12 cellular contexts compared by ENCODE assay signal in genomic region chr19:32387701-32388392, GRCh38. TPM values are rescaled to one million over a fixed set of nuclear protein-coding genes. Genes with fewer than 3 reads are reported as not detected.
DNase-seq lines count a peak whose midpoint lies in the region; ATAC-seq, FAIRE-seq and TF ChIP-seq lines count a peak whose summit lies in the region.
"Had no signal": no experiment of that assay in that cellular context is flagged by ENCODE, and none has a peak within 500 bp of the region (broad histone marks: within the 10 kb centered on the region; RNA-seq: fewer than 3 reads in every experiment).

No MANE protein-coding gene starts in this region.

- H3K36me3 ChIP-seq in IMR-90 (ENCODE audit: control insufficient read depth, insufficient read depth, low read length) = peaks cover 16% of the 10 kb centered on the region
- H3K36me3 ChIP-seq in GM12878 (ENCODE audit: control insufficient read depth in 2 of 2, insufficient read depth in 2 of 2, low read length in 1 of 2) = peaks cover 1 to 12% of the 10 kb centered on the region in 2 experiments

- FAIRE-seq in GM12878 (lab: Jason Lieb, UNC) (no peak), GM19239 (lab: Jason Lieb, UNC) (no peak)

- WGBS in IMR-90 (ENCODE audit: extremely low coverage in 2 of 2, insufficient read length in 1 of 2), 2 experiments = 60% methylated on average over 1 of the region's 7 CpGs; no CpG with 5 or more reads in 1 of the 2 experiments
- 88% methylated on average over 7 of the region's 7 CpGs for WGBS in GM12878 (ENCODE audit: insufficient coverage, insufficient replicate concordance, low lambda C conversion rate, missing lambda C conversion rate)

- H4K91ac ChIP-seq in IMR-90 (ENCODE audit: insufficient read depth, low read depth, low read length) = no peak overlapping the region

- H3K18ac ChIP-seq in IMR-90 (ENCODE audit: low read depth, low read length) = no peak overlapping the region

- H3K14ac ChIP-seq in IMR-90 (replicated peaks; ENCODE audit: low read depth, low read length) = no peak overlapping the region

- H2BK15ac ChIP-seq in IMR-90 (ENCODE audit: low read depth, low read length) = no peak overlapping the region

- H3K4me1 Mint-ChIP-seq in nephron progenitor cell = peaks cover 7% of the 10 kb centered on the region
- peaks cover 4% of the 10 kb centered on the region for H3K4me1 Mint-ChIP-seq in activated CD8-positive, alpha-beta T cell treated with anti-CD3 and anti-CD28 coated beads, Interleukin-2, amount 10 ng/mL, durations not matched to agents 7 days and 5 days (ENCODE audit: low read depth)
- H3K4me1 Mint-ChIP-seq in activated CD4-positive, alpha-beta memory T cell treated with anti-CD3 and anti-CD28 coated beads for 36 hours (ENCODE audit: low read depth) = peaks cover under 1% of the 10 kb centered on the region

- SMC1A ChIA-PET in GM12878 (lab: Charles Lee; ENCODE audit: uncharacterized antibody, unreplicated experiment) = interaction anchor here (1.7 kb wide), 1 partner anchor 13 kb away, joined by 5 read pairs; no protein-coding TSS in a partner anchor

- H2AFZ ChIP-seq in IMR-90 (replicated peaks; ENCODE audit: low read length, poor library complexity) (no peak overlapping the region), GM12878 (ENCODE audit: control insufficient read depth, low read depth, low read length) (no peak overlapping the region)

- POLR2A ChIA-PET in IMR-90 (lab: Charles Lee; ENCODE audit: unreplicated experiment) = no interaction called here
- POLR2A ChIA-PET in GM12878 (lab: Charles Lee) = no interaction called here
- POLR2A ChIA-PET in activated CD8-positive, alpha-beta T cell treated with anti-CD3 and anti-CD28 coated beads, Interleukin-2, amount 10 ng/mL, durations not matched to agents 7 days and 5 days (lab: Charles Lee) = interaction anchor here (0.7 to 1.2 kb wide), 2 partner anchors 17 kb away, joined by 5 to 6 read pairs; partner anchors contain the start of gene DPY19L3
- POLR2A ChIA-PET in activated CD4-positive, alpha-beta memory T cell treated with anti-CD3 and anti-CD28 coated beads for 36 hours (lab: Charles Lee) = interaction anchor here (0.7 to 1.4 kb wide), 2 partner anchors 18 to 29 kb away, joined by 3 to 4 read pairs; partner anchors contain the start of gene DPY19L3

- H3K9ac ChIP-seq in IMR-90 (ENCODE audit: low read depth, low read length) (no peak overlapping the region), GM12878 (ENCODE audit: control insufficient read depth, insufficient read depth, low read length) (no peak overlapping the region)

- H4K8ac ChIP-seq in IMR-90 (ENCODE audit: low read depth in 2 of 2, low read length in 2 of 2) = no peak overlapping the region

- H2BK20ac ChIP-seq in IMR-90 (ENCODE audit: low read depth, low read length) = no peak overlapping the region

- H2BK120ac ChIP-seq in IMR-90 (ENCODE audit: low read depth, low read length) = no peak overlapping the region

- H2AK9ac ChIP-seq in IMR-90 (replicated peaks; ENCODE audit: low read depth, low read length, poor library complexity) = no peak overlapping the region

- H3K27me3 Mint-ChIP-seq in nephron progenitor cell (ENCODE audit: low read depth, poor library complexity) = peaks cover 3% of the 10 kb centered on the region
- no peaks in the 10 kb centered on the region for H3K27me3 Mint-ChIP-seq in activated CD8-positive, alpha-beta T cell treated with anti-CD3 and anti-CD28 coated beads, Interleukin-2, amount 10 ng/mL, durations not matched to agents 7 days and 5 days (ENCODE audit: low read depth)
- H3K27me3 Mint-ChIP-seq in activated CD4-positive, alpha-beta memory T cell treated with anti-CD3 and anti-CD28 coated beads for 36 hours = no peaks in the 10 kb centered on the region
- H3K27me3 Mint-ChIP-seq: activated CD8-positive, alpha-beta memory T cell treated with anti-CD3 and anti-CD28 coated beads, Interleukin-2, amount 10 ng/mL, durations not matched to agents 7 days and 5 days; CD4-positive, CD25-positive, alpha-beta regulatory T cell had no signal

- H3K79me1 ChIP-seq in IMR-90 (ENCODE audit: low read depth in 1 of 2, low read length in 2 of 2) = peaks cover 6 to 7% of the 10 kb centered on the region in 2 experiments; a peak in 3 of 4 replicates

- TF ChIP-seq CTCF in IMR-90 (conservative IDR thresholded peaks at IDR 0.05; ENCODE audit: low read depth, low read length) (no peak), GM12878 (IDR thresholded peaks at IDR 0.05 in 2 of 3, conservative IDR thresholded peaks at IDR 0.05 in 1 of 3; ENCODE audit: control insufficient read depth in 2 of 3, extremely low read depth in 1 of 3, insufficient read depth in 1 of 3, low read depth in 3 of 3, low read length in 3 of 3) (no peak), nephron progenitor cell (IDR thresholded peaks at IDR 0.05) (no peak)

- H4K20me1 ChIP-seq in IMR-90 (ENCODE audit: insufficient read depth, low read length) (no peaks in the 10 kb centered on the region), GM12878 (ENCODE audit: control insufficient read depth, insufficient read depth) (no peaks in the 10 kb centered on the region)

- dilution Hi-C loops in IMR-90 (cut with HindIII; ENCODE audit: low sequenced_read_pairs, unreplicated experiment) = no loop called here

- no peak overlapping the region for H4K5ac ChIP-seq in IMR-90 (ENCODE audit: low read depth, low read length)

- H3K9me3 ChIP-seq in IMR-90 (ENCODE audit: control insufficient read depth, insufficient read depth, low read length) (no peaks in the 10 kb centered on the region), GM12878 (replicated peaks; ENCODE audit: control insufficient read depth, insufficient read depth, low read length) (no peaks in the 10 kb centered on the region)
- H3K9me3 ChIP-seq: thyroid gland had no signal

- no peak for TF ChIP-seq RAD21 in IMR-90 (IDR thresholded peaks at IDR 0.05; ENCODE audit: low read length)
- no peak for TF ChIP-seq RAD21 in GM12878 (IDR thresholded peaks at IDR 0.05; ENCODE audit: insufficient read depth, low read depth, low read length)

- ATAC-seq in IMR-90 (ENCODE audit: low read depth) (peak; percentile 44; the same call in 1 of the 2 replicates), GM12878 (no peak), GM19467 (IDR thresholded peaks at IDR 0.05; ENCODE audit: unreplicated experiment) (no peak)
- no peak for ATAC-seq in activated CD8-positive, alpha-beta T cell treated with anti-CD3 and anti-CD28 coated beads, Interleukin-2, amount 10 ng/mL, durations not matched to agents 7 days and 5 days
- ATAC-seq: activated CD8-positive, alpha-beta memory T cell treated with anti-CD3 and anti-CD28 coated beads, Interleukin-2, amount 10 ng/mL, durations not matched to agents 7 days and 5 days had no signal

- no TSS peak for BruUV-seq in IMR-90 (replicated peaks; lab: Mats Ljungman, UMichigan)
- no TSS peak for BruUV-seq in GM12878 (replicated peaks; lab: Mats Ljungman, UMichigan)

- H3K36me3 Mint-ChIP-seq in nephron progenitor cell (ENCODE audit: low read depth) = peaks cover 16% of the 10 kb centered on the region
- H3K36me3 Mint-ChIP-seq in activated CD8-positive, alpha-beta T cell treated with anti-CD3 and anti-CD28 coated beads, Interleukin-2, amount 10 ng/mL, durations not matched to agents 7 days and 5 days (ENCODE audit: low read depth) = peaks cover 15% of the 10 kb centered on the region
- peaks cover 7% of the 10 kb centered on the region for H3K36me3 Mint-ChIP-seq in activated CD4-positive, alpha-beta memory T cell treated with anti-CD3 and anti-CD28 coated beads for 36 hours

- H3K4me1 ChIP-seq in IMR-90 (ENCODE audit: control insufficient read depth, insufficient read depth, low read length) (peaks cover 2% of the 10 kb centered on the region; the same call in 1 of the 2 replicates), GM12878 (ENCODE audit: control insufficient read depth, insufficient read depth, low read length) (no peaks in the 10 kb centered on the region)
- H3K4me1 ChIP-seq: thyroid gland had no signal

- in situ Hi-C loops in IMR-90 (cut with MboI; ENCODE audit: low sequenced_read_pairs) = no loop called here
- in situ Hi-C loops in GM12878 (cut with MboI) = no loop called here

- H3K4me3 ChIP-seq in IMR-90 (ENCODE audit: insufficient read depth, low read depth, low read length) (no peak overlapping the region), GM12878 (no peak overlapping the region)
- H3K4me3 ChIP-seq: thyroid gland had no signal

- no peak for TF ChIP-seq POLR2A in IMR-90 (IDR thresholded peaks at IDR 0.05; ENCODE audit: low read depth, low read length)
- TF ChIP-seq POLR2A in GM12878 (IDR thresholded peaks at IDR 0.05; ENCODE audit: low read depth, low read length) = no peak

- H3K9me1 ChIP-seq in IMR-90 (ENCODE audit: insufficient read depth, low read length) = no peaks in the 10 kb centered on the region

- H2BK5ac ChIP-seq in IMR-90 (ENCODE audit: low read depth, low read length, poor library complexity, severe bottlenecking) = no peak overlapping the region

- peak overlapping the region; percentile 71 for H3K27ac Mint-ChIP-seq in nephron progenitor cell
- H3K27ac Mint-ChIP-seq in activated CD8-positive, alpha-beta T cell treated with anti-CD3 and anti-CD28 coated beads, Interleukin-2, amount 10 ng/mL, durations not matched to agents 7 days and 5 days = no peak overlapping the region
- no peak overlapping the region for H3K27ac Mint-ChIP-seq in activated CD4-positive, alpha-beta memory T cell treated with anti-CD3 and anti-CD28 coated beads for 36 hours
- H3K27ac Mint-ChIP-seq: activated CD8-positive, alpha-beta memory T cell treated with anti-CD3 and anti-CD28 coated beads, Interleukin-2, amount 10 ng/mL, durations not matched to agents 7 days and 5 days had no signal

- DNase-seq in AG20443 (ENCODE audit: low spot score) (peak; percentile 76), IMR-90 (peak; percentile 62), GM12878 (ENCODE audit: low read depth, low spot score) (no peak), nephron progenitor cell (no peak), GM19239 (ENCODE audit: insufficient read length, low spot score) (no peak)
- no peak for DNase-seq in activated CD8-positive, alpha-beta T cell treated with anti-CD3 and anti-CD28 coated beads, Interleukin-2, amount 10 ng/mL, durations not matched to agents 7 days and 5 days
- DNase-seq in activated CD4-positive, alpha-beta memory T cell treated with anti-CD3 and anti-CD28 coated beads for 36 hours = no peak
- DNase-seq: activated CD8-positive, alpha-beta memory T cell treated with anti-CD3 and anti-CD28 coated beads, Interleukin-2, amount 10 ng/mL, durations not matched to agents 7 days and 5 days; CD4-positive, CD25-positive, alpha-beta regulatory T cell; effector memory CD4-positive, alpha-beta T cell; thyroid gland had no signal

- CTCF ChIA-PET in IMR-90 (lab: Yijun Ruan, JAX) = interaction anchor here (1.0 to 1.4 kb wide), 2 partner anchors 10 to 13 kb away, joined by 4 read pairs; no protein-coding TSS in a partner anchor
- CTCF ChIA-PET in GM12878 (lab: Yijun Ruan, JAX) = no interaction called here
- CTCF ChIA-PET in activated CD8-positive, alpha-beta T cell treated with anti-CD3 and anti-CD28 coated beads, Interleukin-2, amount 10 ng/mL, durations not matched to agents 7 days and 5 days (lab: Charles Lee) = interaction anchor here (0.9 to 1.5 kb wide), 2 partner anchors 22 to 30 kb away, joined by 3 to 5 read pairs; no protein-coding TSS in a partner anchor
- CTCF ChIA-PET in activated CD4-positive, alpha-beta memory T cell treated with anti-CD3 and anti-CD28 coated beads for 36 hours (lab: Charles Lee) = interaction anchor here (0.8 kb wide), 1 partner anchor 51 kb away, joined by 3 read pairs; no protein-coding TSS in a partner anchor

- H3K4ac ChIP-seq in IMR-90 (ENCODE audit: low read depth, low read length) = no peak overlapping the region

- H3K27ac ChIP-seq in IMR-90 (ENCODE audit: insufficient read depth, low read length) (no peak overlapping the region), GM12878 (ENCODE audit: control insufficient read depth, insufficient read depth) (no peak overlapping the region)
- H3K27ac ChIP-seq: thyroid gland had no signal

- no peak overlapping the region for H2AK5ac ChIP-seq in IMR-90 (ENCODE audit: low read depth, low read length)

- no peak for TF ChIP-seq EP300 in GM12878 (IDR thresholded peaks at IDR 0.05; ENCODE audit: borderline replicate concordance in 1 of 2, control insufficient read depth in 1 of 2, low read depth in 2 of 2, low read length in 2 of 2)

- H3K56ac ChIP-seq in IMR-90 (ENCODE audit: extremely low read depth, insufficient read depth, low read length) = no peak overlapping the region

- no peak overlapping the region for H3K4me3 Mint-ChIP-seq in nephron progenitor cell
- H3K4me3 Mint-ChIP-seq in activated CD8-positive, alpha-beta T cell treated with anti-CD3 and anti-CD28 coated beads, Interleukin-2, amount 10 ng/mL, durations not matched to agents 7 days and 5 days = no peak overlapping the region
- no peak overlapping the region for H3K4me3 Mint-ChIP-seq in activated CD4-positive, alpha-beta memory T cell treated with anti-CD3 and anti-CD28 coated beads for 36 hours
- H3K4me3 Mint-ChIP-seq: activated CD8-positive, alpha-beta memory T cell treated with anti-CD3 and anti-CD28 coated beads, Interleukin-2, amount 10 ng/mL, durations not matched to agents 7 days and 5 days; CD4-positive, CD25-positive, alpha-beta regulatory T cell had no signal

- H3K79me2 ChIP-seq in GM12878 (ENCODE audit: control insufficient read depth, insufficient read depth, low read length) = no peaks in the 10 kb centered on the region

- no peaks in the 10 kb centered on the region for H3K27me3 ChIP-seq in IMR-90 (ENCODE audit: control insufficient read depth, insufficient read depth, low read length)
- H3K27me3 ChIP-seq in GM12878 (replicated peaks in 1 of 2; ENCODE audit: control insufficient read depth in 2 of 2, insufficient read depth in 2 of 2, low read length in 1 of 2) = no peaks in the 10 kb centered on the region
- H3K27me3 ChIP-seq: thyroid gland had no signal

- H3K23ac ChIP-seq in IMR-90 (ENCODE audit: low read depth, low read length) = no peak overlapping the region

- RAD21 ChIA-PET in GM12878 (lab: Charles Lee; ENCODE audit: unreplicated experiment) = no interaction called here

- H3K9me3 Mint-ChIP-seq in nephron progenitor cell = no peaks in the 10 kb centered on the region
- H3K9me3 Mint-ChIP-seq in activated CD8-positive, alpha-beta T cell treated with anti-CD3 and anti-CD28 coated beads, Interleukin-2, amount 10 ng/mL, durations not matched to agents 7 days and 5 days (ENCODE audit: insufficient read depth) = no peaks in the 10 kb centered on the region
- H3K9me3 Mint-ChIP-seq in activated CD4-positive, alpha-beta memory T cell treated with anti-CD3 and anti-CD28 coated beads for 36 hours = no peaks in the 10 kb centered on the region
- H3K9me3 Mint-ChIP-seq: CD4-positive, CD25-positive, alpha-beta regulatory T cell had no signal

- intact Hi-C loops in IMR-90 (cut with micrococcal nuclease) = no loop called here
- intact Hi-C loops in GM12878 (cut with micrococcal nuclease; ENCODE audit: unreplicated experiment) = no loop called here
- intact Hi-C loops in activated CD4-positive, alpha-beta memory T cell treated with anti-CD3 and anti-CD28 coated beads for 36 hours (cut with micrococcal nuclease) = no loop called here

- no peak overlapping the region for H3K4me2 ChIP-seq in IMR-90 (ENCODE audit: low read depth, low read length)
- no peak overlapping the region for H3K4me2 ChIP-seq in GM12878 (ENCODE audit: control insufficient read depth, insufficient read depth)

RNA-seq across cellular contexts. Expression of gene DPY19L3, which starts 17.7 kb away (rescaled TPM):
- total RNA-seq in IMR-90 (2012; rRNA removed) (29.6 and 36.4 TPM in 2 replicates), GM12878 (2014; rRNA removed) (17.5 and 21.2 TPM in 2 replicates), GM12878 (2014; rRNA removed; fragmentation: Illumina TruSeq; extraction: Trizol) (11.0 and 11.9 TPM in 2 replicates), GM12878 (2021) (23.8 and 30.2 TPM in 2 replicates)
- polyA plus RNA-seq in IMR-90 (2012; rRNA removed) (33.2 and 36.5 TPM in 2 replicates), GM12878 (2011; rRNA removed) (15.2 and 19.2 TPM in 2 replicates), GM12878 (2014; fragmentation: Illumina TruSeq; extraction: Trizol) (16.4 and 18.4 TPM in 2 replicates), GM12878 (2014; fragmentation: Nextera tagmentation; extraction: Ambion mirVana) (1 to 10 TPM; 2.5 to 3.2 TPM), GM12878 (2014; rRNA removed) (24.1 and 29.4 TPM in 2 replicates), GM12878 (2016; fragmentation: Nextera tagmentation; extraction: Ambion mirVana) (10 to 100 TPM; 10.8 to 12.2 TPM)
- 23.2 and 23.4 TPM in 2 replicates for polyA plus RNA-seq in IMR-90 (2012; cell fraction: cytosol; rRNA removed)
- polyA plus RNA-seq in IMR-90 (2012; cell fraction: nucleus; rRNA removed; ENCODE audit: low replicate concordance) = 125 and 193 TPM in 2 replicates
- 59.0 and 62.6 TPM in 2 replicates for total RNA-seq in GM12878 (2013; cell fraction: nucleolus; rRNA removed)
- polyA plus RNA-seq in GM12878 (2011; ENCODE audit: low read depth) = 5.6 TPM
- polyA plus RNA-seq in GM12878 (2011; cell fraction: cytosol; rRNA removed) = 18.5 and 23.2 TPM in 2 replicates
- polyA plus RNA-seq in GM12878 (2011; cell fraction: nucleus; rRNA removed) = 68.1 and 95.2 TPM in 2 replicates
- polyA plus RNA-seq in GM12878 (2012) = 6.9 and 8.4 TPM in 2 replicates
- 36.1 and 36.3 TPM in 2 replicates for polyA minus RNA-seq in GM12878 (2011; rRNA and poly(A)+ RNA removed)
- 8.0 and 19.9 TPM in 2 replicates for polyA minus RNA-seq in GM12878 (2011; cell fraction: cytosol; rRNA and poly(A)+ RNA removed)
- 32.5 and 55.5 TPM in 2 replicates for polyA minus RNA-seq in GM12878 (2011; cell fraction: nucleus; rRNA and poly(A)+ RNA removed)
- total RNA-seq in activated CD8-positive, alpha-beta T cell treated with anti-CD3 and anti-CD28 coated beads, Interleukin-2, amount 10 ng/mL, durations not matched to agents 7 days and 5 days = 10 to 100 TPM; 13.0 to 13.6 TPM
- 10 to 100 TPM; 12.4 to 14.9 TPM for total RNA-seq in activated CD4-positive, alpha-beta memory T cell treated with anti-CD3 and anti-CD28 coated beads for 36 hours

RNA-seq across cellular contexts. Expression of gene ZNF507, which starts 42.4 kb away (rescaled TPM):
- total RNA-seq in IMR-90 (2012; rRNA removed) = 15.0 and 19.9 TPM in 2 replicates
- 8.4 and 9.6 TPM in 2 replicates for polyA plus RNA-seq in IMR-90 (2012; rRNA removed)
- polyA plus RNA-seq in IMR-90 (2012; cell fraction: cytosol; rRNA removed) = 1.7 and 2.7 TPM in 2 replicates
- 1.6 and 15.2 TPM in 2 replicates for polyA plus RNA-seq in IMR-90 (2012; cell fraction: nucleus; rRNA removed; ENCODE audit: low replicate concordance)
- 66.7 and 70.4 TPM in 2 replicates for total RNA-seq in GM12878 (2013; cell fraction: nucleolus; rRNA removed)
- 9.4 and 10.6 TPM in 2 replicates for total RNA-seq in GM12878 (2014; rRNA removed)
- total RNA-seq in GM12878 (2014; rRNA removed; fragmentation: Illumina TruSeq; extraction: Trizol) = 10.2 and 11.6 TPM in 2 replicates
- total RNA-seq in GM12878 (2021) = 16.5 and 17.4 TPM in 2 replicates
- 6.6 TPM for polyA plus RNA-seq in GM12878 (2011; ENCODE audit: low read depth)
- 18.4 and 21.5 TPM in 2 replicates for polyA plus RNA-seq in GM12878 (2011; rRNA removed)
- polyA plus RNA-seq in GM12878 (2011; cell fraction: cytosol; rRNA removed) = 8.4 and 8.9 TPM in 2 replicates
- polyA plus RNA-seq in GM12878 (2011; cell fraction: nucleus; rRNA removed) = 21.7 and 21.9 TPM in 2 replicates
- polyA plus RNA-seq in GM12878 (2012) = 6.2 and 6.9 TPM in 2 replicates
- polyA plus RNA-seq in GM12878 (2014; fragmentation: Illumina TruSeq; extraction: Trizol) = 15.8 and 18.8 TPM in 2 replicates
- polyA plus RNA-seq in GM12878 (2014; fragmentation: Nextera tagmentation; extraction: Ambion mirVana) = 1 to 10 TPM; 2.3 to 2.7 TPM
- 10.0 and 10.3 TPM in 2 replicates for polyA plus RNA-seq in GM12878 (2014; rRNA removed)
- 10 to 100 TPM in 1 of 2 experiments, 1 to 10 TPM in 1; 8.3 to 10.0 TPM for polyA plus RNA-seq in GM12878 (2016; fragmentation: Nextera tagmentation; extraction: Ambion mirVana)
- polyA minus RNA-seq in GM12878 (2011; rRNA and poly(A)+ RNA removed) = 21.8 and 37.4 TPM in 2 replicates
- 6.0 and 7.7 TPM in 2 replicates for polyA minus RNA-seq in GM12878 (2011; cell fraction: cytosol; rRNA and poly(A)+ RNA removed)
- polyA minus RNA-seq in GM12878 (2011; cell fraction: nucleus; rRNA and poly(A)+ RNA removed) = 16.9 and 25.1 TPM in 2 replicates
- total RNA-seq in activated CD8-positive, alpha-beta T cell treated with anti-CD3 and anti-CD28 coated beads, Interleukin-2, amount 10 ng/mL, durations not matched to agents 7 days and 5 days = 10 to 100 TPM; 25.8 to 28.0 TPM
- 10 to 100 TPM; 20.8 to 21.0 TPM for total RNA-seq in activated CD4-positive, alpha-beta memory T cell treated with anti-CD3 and anti-CD28 coated beads for 36 hours

Comparison
In these comparisons a context has a peak if more than half of its experiments do, and no peak if none do; other contexts are left out.
1. DNase-seq: peak in AG20443 (single experiment) and IMR-90 (single experiment); none in GM12878 (single experiment), nephron progenitor cell (single experiment), activated CD8-positive, alpha-beta T cell treated with anti-CD3 and anti-CD28 coated beads, Interleukin-2, amount 10 ng/mL, durations not matched to agents 7 days and 5 days (single experiment), GM19239 (single experiment) and activated CD4-positive, alpha-beta memory T cell treated with anti-CD3 and anti-CD28 coated beads for 36 hours (single experiment).
2. POLR2A ChIA-PET loops: an anchor here in activated CD8-positive, alpha-beta T cell treated with anti-CD3 and anti-CD28 coated beads, Interleukin-2, amount 10 ng/mL, durations not matched to agents 7 days and 5 days (0.7 to 1.2 kb wide) and activated CD4-positive, alpha-beta memory T cell treated with anti-CD3 and anti-CD28 coated beads for 36 hours (0.7 to 1.4 kb wide); none called in IMR-90 and GM12878.